In genomic region chr16:67245189-67245585, GRCh38 we compare ENCODE assay signal across 8 cellular contexts. TPM values are rescaled to one million over a fixed set of nuclear protein-coding genes. Genes with fewer than 3 reads are reported as not detected.
DNase-seq lines count a peak whose midpoint lies in the region; ATAC-seq, FAIRE-seq and TF ChIP-seq lines count a peak whose summit lies in the region.

No MANE protein-coding gene starts in this region.

- no peaks in the 10 kb centered on the region for H3K27me3 Mint-ChIP-seq in activated naive CD4-positive, alpha-beta T cell treated with anti-CD3 and anti-CD28 coated beads, Interleukin-2, amount 50 U/mL, for 24 hours

- CTCF ChIA-PET in GM12878 (lab: Yijun Ruan, JAX), result interaction anchor here (0.8 to 4.9 kb wide), 8 partner anchors 15 to 293 kb away, joined by 3 to 29 read pairs (median 6); partner anchors contain the start of genes FBXL8, NOL3, TMEM208 and TRADD

- no peaks in the 10 kb centered on the region; a peak in 1 of 4 replicates for H3K36me3 ChIP-seq in GM12878 (ENCODE audit: control insufficient read depth in 2 of 2, insufficient read depth in 2 of 2, low read length in 1 of 2)
- no peaks in the 10 kb centered on the region for H3K36me3 ChIP-seq in lung (ENCODE audit: control insufficient read depth in 2 of 2, insufficient read depth in 2 of 2, low read length in 2 of 2)
- H3K36me3 ChIP-seq in upper lobe of right lung, result no peaks in the 10 kb centered on the region

- H3K27me3 ChIP-seq in GM12878 (replicated peaks in 1 of 2; ENCODE audit: control insufficient read depth in 2 of 2, insufficient read depth in 2 of 2, low read length in 1 of 2) (no peaks in the 10 kb centered on the region; a peak in 1 of 4 replicates), lung (ENCODE audit: control insufficient read depth, insufficient read depth) (no peaks in the 10 kb centered on the region), upper lobe of right lung (no peaks in the 10 kb centered on the region)

- in situ Hi-C loops in GM12878 (cut with MboI), result no loop called here

- TF ChIP-seq POLR2A in GM12878 (IDR thresholded peaks at IDR 0.05; ENCODE audit: low read depth, low read length), result no peak

- no peaks in the 10 kb centered on the region for H3K9me3 Mint-ChIP-seq in activated naive CD4-positive, alpha-beta T cell treated with anti-CD3 and anti-CD28 coated beads, Interleukin-2, amount 50 U/mL, for 24 hours

- SMC1A ChIA-PET in GM12878 (lab: Charles Lee; ENCODE audit: uncharacterized antibody, unreplicated experiment), result interaction anchor here (1.1 to 2.1 kb wide), 4 partner anchors 18 to 74 kb away, joined by 3 to 17 read pairs (median 8); partner anchors contain the start of genes E2F4, NOL3 and TMEM208

- H3K9me3 ChIP-seq in GM12878 (replicated peaks; ENCODE audit: control insufficient read depth, insufficient read depth, low read length), result no peaks in the 10 kb centered on the region
- no peaks in the 10 kb centered on the region for H3K9me3 ChIP-seq in lung (ENCODE audit: control insufficient read depth in 2 of 2, insufficient read depth in 1 of 2, low read length in 1 of 2)
- H3K9me3 ChIP-seq in upper lobe of right lung, result no peaks in the 10 kb centered on the region

- H3K27ac ChIP-seq in GM12878 (ENCODE audit: control insufficient read depth, insufficient read depth), result peak overlapping the region; percentile 98
- peak overlapping the region; percentile 96 to 98 for H3K27ac ChIP-seq in lung (ENCODE audit: low read depth in 1 of 2, low read length in 1 of 2)
- H3K27ac ChIP-seq in upper lobe of right lung, result peak overlapping the region; percentile 83

- peak overlapping the region; percentile 99 for H3K4me2 ChIP-seq in GM12878 (ENCODE audit: control insufficient read depth, insufficient read depth)

- TF ChIP-seq EP300 in GM12878 (IDR thresholded peaks at IDR 0.05; ENCODE audit: borderline replicate concordance in 1 of 2, control insufficient read depth in 1 of 2, low read depth in 2 of 2, low read length in 2 of 2), result no peak

- no peaks in the 10 kb centered on the region for H3K36me3 Mint-ChIP-seq in activated naive CD4-positive, alpha-beta T cell treated with anti-CD3 and anti-CD28 coated beads, Interleukin-2, amount 50 U/mL, for 24 hours

- TF ChIP-seq RAD21 in GM12878 (IDR thresholded peaks at IDR 0.05; ENCODE audit: insufficient read depth, low read depth, low read length), result no peak

- TF ChIP-seq CTCF in GM12878 (IDR thresholded peaks at IDR 0.05 in 2 of 3, conservative IDR thresholded peaks at IDR 0.05 in 1 of 3; ENCODE audit: control insufficient read depth in 2 of 3, extremely low read depth in 1 of 3, insufficient read depth in 1 of 3, low read depth in 3 of 3, low read length in 3 of 3), result no peak
- no peak for TF ChIP-seq CTCF in lung (IDR thresholded peaks at IDR 0.05; ENCODE audit: control extremely low read depth, extremely low read depth)
- no peak for TF ChIP-seq CTCF in upper lobe of right lung (IDR thresholded peaks at IDR 0.05)

- H3K27ac Mint-ChIP-seq in activated naive CD4-positive, alpha-beta T cell treated with anti-CD3 and anti-CD28 coated beads, Interleukin-2, amount 50 U/mL, for 24 hours, result no peak overlapping the region

- peaks cover 39% of the 10 kb centered on the region for H3K4me1 ChIP-seq in GM12878 (ENCODE audit: control insufficient read depth, insufficient read depth, low read length)
- peaks cover 15 to 47% of the 10 kb centered on the region in 2 donors for H3K4me1 ChIP-seq in lung (ENCODE audit: control insufficient read depth in 2 of 2, insufficient read depth in 2 of 2, low read length in 2 of 2)
- peaks cover 67% of the 10 kb centered on the region for H3K4me1 ChIP-seq in upper lobe of right lung

- ATAC-seq in GM12878 (no peak), lung (ENCODE audit: insufficient read depth, low FRiP score) (no peak), upper lobe of right lung (no peak), GM19455 (IDR thresholded peaks at IDR 0.05; ENCODE audit: unreplicated experiment) (no peak)

- H2AFZ ChIP-seq in GM12878 (ENCODE audit: control insufficient read depth, low read depth, low read length), result no peak overlapping the region

- no peaks in the 10 kb centered on the region for H4K20me1 ChIP-seq in GM12878 (ENCODE audit: control insufficient read depth, insufficient read depth)

- peaks cover 39% of the 10 kb centered on the region for H3K79me2 ChIP-seq in GM12878 (ENCODE audit: control insufficient read depth, insufficient read depth, low read length)

- POLR2A ChIA-PET in GM12878 (lab: Charles Lee), result interaction anchor here (0.7 to 8.0 kb wide), 6 partner anchors 19 to 316 kb away, joined by 3 to 100 read pairs (median 4); partner anchors contain the start of genes FBXL8, TMEM208 and TRADD

- FAIRE-seq in GM12878 (lab: Jason Lieb, UNC), result no peak

- RAD21 ChIA-PET in GM12878 (lab: Charles Lee; ENCODE audit: unreplicated experiment), result interaction anchor here (1.0 to 4.6 kb wide), 4 partner anchors 18 to 236 kb away, joined by 3 to 35 read pairs (median 5); partner anchors contain the start of genes ATP6V0D1, PLEKHG4 and TMEM208

- no peak for DNase-seq in activated naive CD4-positive, alpha-beta T cell (lab: John Stamatoyannopoulos, UW)
- DNase-seq in GM12878 (ENCODE audit: low read depth, low spot score) (no peak), lung (ENCODE audit: low spot score) (no peak), upper lobe of right lung (no peak), NCI-H1436 treated with DMSO at 0.1 percent for 48 hours (lab: John Stamatoyannopoulos, UW) (no peak), inferior parietal cortex (ENCODE audit: extremely low spot score) (no peak)

- peak overlapping the region; percentile 97 for H3K4me3 ChIP-seq in GM12878
- H3K4me3 ChIP-seq in lung, result no peak overlapping the region
- H3K4me3 ChIP-seq in upper lobe of right lung, result peak overlapping the region; percentile 70

- no TSS peak for BruUV-seq in GM12878 (replicated peaks; lab: Mats Ljungman, UMichigan)

- intact Hi-C loops in GM12878 (cut with micrococcal nuclease; ENCODE audit: unreplicated experiment) (no loop called here), upper lobe of right lung (cut with DNase I) (no loop called here)

- peaks cover 57% of the 10 kb centered on the region for H3K4me1 Mint-ChIP-seq in activated naive CD4-positive, alpha-beta T cell treated with anti-CD3 and anti-CD28 coated beads, Interleukin-2, amount 50 U/mL, for 24 hours

- 3% methylated on average over 4 of the region's 4 CpGs for WGBS in GM12878 (ENCODE audit: insufficient coverage, insufficient replicate concordance, low lambda C conversion rate, missing lambda C conversion rate)
- WGBS in lung, 2 donors, result 44 to 50% methylated on average over 4 of the region's 4 CpGs

- H3K4me3 Mint-ChIP-seq in activated naive CD4-positive, alpha-beta T cell treated with anti-CD3 and anti-CD28 coated beads, Interleukin-2, amount 50 U/mL, for 24 hours, result peak overlapping the region; percentile 86

- peak overlapping the region; percentile 82 for H3K9ac ChIP-seq in GM12878 (ENCODE audit: control insufficient read depth, insufficient read depth, low read length)

RNA-seq across cellular contexts. Expression of gene FHOD1, which starts 2.1 kb away (rescaled TPM):
- total RNA-seq in GM12878 (2013; cell fraction: nucleolus; rRNA removed), result 48.1 and 49.7 TPM in 2 replicates
- total RNA-seq in GM12878 (2014; rRNA removed), result 26.0 and 31.7 TPM in 2 replicates
- 8.9 and 10.6 TPM in 2 replicates for total RNA-seq in GM12878 (2014; rRNA removed; fragmentation: Illumina TruSeq; extraction: Trizol)
- total RNA-seq in GM12878 (2021), result 65.6 and 65.7 TPM in 2 replicates
- 18.0 TPM for polyA plus RNA-seq in GM12878 (2011; ENCODE audit: low read depth)
- polyA plus RNA-seq in GM12878 (2011; rRNA removed), result 11.7 and 20.9 TPM in 2 replicates
- 21.3 and 24.3 TPM in 2 replicates for polyA plus RNA-seq in GM12878 (2011; cell fraction: cytosol; rRNA removed)
- polyA plus RNA-seq in GM12878 (2011; cell fraction: nucleus; rRNA removed), result 229 and 274 TPM in 2 replicates
- 28.8 and 33.4 TPM in 2 replicates for polyA plus RNA-seq in GM12878 (2012)
- polyA plus RNA-seq in GM12878 (2014; fragmentation: Illumina TruSeq; extraction: Trizol), result 10.0 and 18.5 TPM in 2 replicates
- 10 to 100 TPM in 1 of 2 experiments, 1 to 10 TPM in 1; 9.0 to 17.7 TPM for polyA plus RNA-seq in GM12878 (2014; fragmentation: Nextera tagmentation; extraction: Ambion mirVana)
- 35.6 and 45.2 TPM in 2 replicates for polyA plus RNA-seq in GM12878 (2014; rRNA removed)
- 10 to 100 TPM; 13.6 to 14.4 TPM for polyA plus RNA-seq in GM12878 (2016; fragmentation: Nextera tagmentation; extraction: Ambion mirVana)
- 17.7 and 20.1 TPM in 2 replicates for polyA minus RNA-seq in GM12878 (2011; rRNA and poly(A)+ RNA removed)
- polyA minus RNA-seq in GM12878 (2011; cell fraction: cytosol; rRNA and poly(A)+ RNA removed), result 13.9 and 23.9 TPM in 2 replicates
- polyA minus RNA-seq in GM12878 (2011; cell fraction: nucleus; rRNA and poly(A)+ RNA removed), result 22.0 and 39.2 TPM in 2 replicates
- 100 to 1,000 TPM in 1 of 2 donors, 10 to 100 TPM in 1; 51.3 to 129 TPM for total RNA-seq in lung
- 10 to 100 TPM; 64.1 to 67.0 TPM for polyA plus RNA-seq in lung
- total RNA-seq in upper lobe of right lung, result 94.9 TPM

RNA-seq across cellular contexts. Expression of gene SLC9A5, which starts 3.6 kb away (rescaled TPM):
- total RNA-seq in GM12878 (2013; cell fraction: nucleolus; rRNA removed), result 4.8 and 5.2 TPM in 2 replicates
- total RNA-seq in GM12878 (2014; rRNA removed) (1.3 and 2.0 TPM in 2 replicates), GM12878 (2014; rRNA removed; fragmentation: Illumina TruSeq; extraction: Trizol) (0.85 and 1.1 TPM in 2 replicates), GM12878 (2021) (2.4 and 3.2 TPM in 2 replicates), lung (1 to 10 TPM; 4.2 to 5.9 TPM), upper lobe of right lung (2.4 TPM)
- polyA plus RNA-seq in GM12878 (2011; ENCODE audit: low read depth), result 0.75 TPM
- polyA plus RNA-seq in GM12878 (2011; rRNA removed) (4.8 and 5.7 TPM in 2 replicates), GM12878 (2014; fragmentation: Illumina TruSeq; extraction: Trizol) (1.1 and 1.5 TPM in 2 replicates), GM12878 (2014; fragmentation: Nextera tagmentation; extraction: Ambion mirVana) (under 1 TPM; 0.26 to 0.27 TPM), GM12878 (2014; rRNA removed) (2.3 and 2.7 TPM in 2 replicates), GM12878 (2016; fragmentation: Nextera tagmentation; extraction: Ambion mirVana) (1 to 10 TPM; 1.4 to 1.5 TPM), lung (1 to 10 TPM; 1.2 to 2.4 TPM)
- 6.0 and 7.4 TPM in 2 replicates for polyA plus RNA-seq in GM12878 (2011; cell fraction: cytosol; rRNA removed)
- polyA plus RNA-seq in GM12878 (2011; cell fraction: nucleus; rRNA removed), result 41.4 and 46.4 TPM in 2 replicates
- polyA plus RNA-seq in GM12878 (2012), result 1.8 and 1.9 TPM in 2 replicates
- polyA minus RNA-seq in GM12878 (2011; rRNA and poly(A)+ RNA removed), result 3.9 and 7.1 TPM in 2 replicates
- 0.67 and 1.6 TPM in 2 replicates for polyA minus RNA-seq in GM12878 (2011; cell fraction: cytosol; rRNA and poly(A)+ RNA removed)
- polyA minus RNA-seq in GM12878 (2011; cell fraction: nucleus; rRNA and poly(A)+ RNA removed), result 10.3 and 10.4 TPM in 2 replicates

RNA-seq across cellular contexts. Expression of gene TMEM208, which starts 18.3 kb away (rescaled TPM):
- 22.6 and 25.6 TPM in 2 replicates for total RNA-seq in GM12878 (2013; cell fraction: nucleolus; rRNA removed)
- total RNA-seq in GM12878 (2014; rRNA removed) (37.9 and 48.4 TPM in 2 replicates), GM12878 (2014; rRNA removed; fragmentation: Illumina TruSeq; extraction: Trizol) (34.1 and 35.0 TPM in 2 replicates), GM12878 (2021) (45.9 and 46.8 TPM in 2 replicates), lung (10 to 100 TPM; 22.1 to 59.0 TPM), upper lobe of right lung (39.3 TPM)
- polyA plus RNA-seq in GM12878 (2011; ENCODE audit: low read depth), result 30.4 TPM
- polyA plus RNA-seq in GM12878 (2011; rRNA removed) (27.8 and 39.4 TPM in 2 replicates), GM12878 (2014; fragmentation: Illumina TruSeq; extraction: Trizol) (25.1 and 42.6 TPM in 2 replicates), GM12878 (2014; fragmentation: Nextera tagmentation; extraction: Ambion mirVana) (100 to 1,000 TPM; 169 to 244 TPM), GM12878 (2014; rRNA removed) (51.1 and 59.8 TPM in 2 replicates), GM12878 (2016; fragmentation: Nextera tagmentation; extraction: Ambion mirVana) (100 to 1,000 TPM; 128 to 143 TPM), lung (100 to 1,000 TPM; 128 to 196 TPM)
- polyA plus RNA-seq in GM12878 (2011; cell fraction: cytosol; rRNA removed), result 57.1 and 59.1 TPM in 2 replicates
- polyA plus RNA-seq in GM12878 (2011; cell fraction: nucleus; rRNA removed), result 37.1 and 38.2 TPM in 2 replicates
- 48.9 and 50.2 TPM in 2 replicates for polyA plus RNA-seq in GM12878 (2012)
- polyA minus RNA-seq in GM12878 (2011; rRNA and poly(A)+ RNA removed), result 26.0 and 46.0 TPM in 2 replicates
- 6.2 and 8.0 TPM in 2 replicates for polyA minus RNA-seq in GM12878 (2011; cell fraction: cytosol; rRNA and poly(A)+ RNA removed)
- 17.3 and 30.6 TPM in 2 replicates for polyA minus RNA-seq in GM12878 (2011; cell fraction: nucleus; rRNA and poly(A)+ RNA removed)

RNA-seq across cellular contexts. Expression of gene PLEKHG4, which starts 34.1 kb away (rescaled TPM):
- total RNA-seq in GM12878 (2013; cell fraction: nucleolus; rRNA removed), result 2.0 and 3.3 TPM in 2 replicates
- total RNA-seq in GM12878 (2014; rRNA removed) (0.93 and 2.6 TPM in 2 replicates), GM12878 (2014; rRNA removed; fragmentation: Illumina TruSeq; extraction: Trizol) (0.69 and 0.98 TPM in 2 replicates), GM12878 (2021) (1.0 and 3.1 TPM in 2 replicates), lung (10 to 100 TPM; 14.6 to 26.9 TPM), upper lobe of right lung (16.2 TPM)
- polyA plus RNA-seq in GM12878 (2011; ENCODE audit: low read depth), result 0.24 TPM
- polyA plus RNA-seq in GM12878 (2011; rRNA removed) (0.59 and 1.4 TPM in 2 replicates), GM12878 (2014; fragmentation: Illumina TruSeq; extraction: Trizol) (0.54 TPM in 1 of 2 replicates, not detected in the other), GM12878 (2014; fragmentation: Nextera tagmentation; extraction: Ambion mirVana) (under 1 TPM; 0.14 to 0.24 TPM), GM12878 (2014; rRNA removed) (1.7 and 1.8 TPM in 2 replicates), GM12878 (2016; fragmentation: Nextera tagmentation; extraction: Ambion mirVana) (1 to 10 TPM in 1 of 2 experiments, under 1 TPM in 1; 0.64 to 1.1 TPM), lung (10 to 100 TPM in 1 of 2 donors, 1 to 10 TPM in 1; 9.0 to 19.5 TPM)
- 2.4 and 3.0 TPM in 2 replicates for polyA plus RNA-seq in GM12878 (2011; cell fraction: cytosol; rRNA removed)
- 15.8 and 16.0 TPM in 2 replicates for polyA plus RNA-seq in GM12878 (2011; cell fraction: nucleus; rRNA removed)
- polyA plus RNA-seq in GM12878 (2012), result 0.39 and 0.42 TPM in 2 replicates
- 0.88 and 1.8 TPM in 2 replicates for polyA minus RNA-seq in GM12878 (2011; rRNA and poly(A)+ RNA removed)
- 2.1 and 5.0 TPM in 2 replicates for polyA minus RNA-seq in GM12878 (2011; cell fraction: cytosol; rRNA and poly(A)+ RNA removed)
- polyA minus RNA-seq in GM12878 (2011; cell fraction: nucleus; rRNA and poly(A)+ RNA removed), result 3.3 and 4.5 TPM in 2 replicates

RNA-seq across cellular contexts. Expression of gene ELMO3, which starts 46.3 kb away (rescaled TPM):
- 7.4 and 7.7 TPM in 2 replicates for total RNA-seq in GM12878 (2013; cell fraction: nucleolus; rRNA removed)
- 2.9 and 3.3 TPM in 2 replicates for total RNA-seq in GM12878 (2014; rRNA removed)
- total RNA-seq in GM12878 (2014; rRNA removed; fragmentation: Illumina TruSeq; extraction: Trizol), result 0.83 and 0.85 TPM in 2 replicates
- total RNA-seq in GM12878 (2021), result 4.7 TPM in 2 replicates
- polyA plus RNA-seq in GM12878 (2011; ENCODE audit: low read depth), result 0.55 TPM
- 1.4 and 2.3 TPM in 2 replicates for polyA plus RNA-seq in GM12878 (2011; rRNA removed)
- polyA plus RNA-seq in GM12878 (2011; cell fraction: cytosol; rRNA removed), result 2.3 and 4.2 TPM in 2 replicates
- polyA plus RNA-seq in GM12878 (2011; cell fraction: nucleus; rRNA removed), result 33.6 and 41.6 TPM in 2 replicates
- 2.2 and 2.3 TPM in 2 replicates for polyA plus RNA-seq in GM12878 (2012)
- 0.08 and 0.46 TPM in 2 replicates for polyA plus RNA-seq in GM12878 (2014; fragmentation: Illumina TruSeq; extraction: Trizol)
- under 1 TPM in 1 of 2 experiments, not detected in 1; 0.05 TPM for polyA plus RNA-seq in GM12878 (2014; fragmentation: Nextera tagmentation; extraction: Ambion mirVana)
- polyA plus RNA-seq in GM12878 (2014; rRNA removed), result 4.2 and 4.6 TPM in 2 replicates
- under 1 TPM; 0.64 to 0.96 TPM for polyA plus RNA-seq in GM12878 (2016; fragmentation: Nextera tagmentation; extraction: Ambion mirVana)
- polyA minus RNA-seq in GM12878 (2011; rRNA and poly(A)+ RNA removed), result 0.44 and 1.9 TPM in 2 replicates
- polyA minus RNA-seq in GM12878 (2011; cell fraction: cytosol; rRNA and poly(A)+ RNA removed), result 0.80 TPM in 1 of 2 replicates, not detected in the other
- polyA minus RNA-seq in GM12878 (2011; cell fraction: nucleus; rRNA and poly(A)+ RNA removed), result 4.0 and 7.6 TPM in 2 replicates
- total RNA-seq in lung, result 10 to 100 TPM in 1 of 2 donors, 1 to 10 TPM in 1; 6.5 to 22.5 TPM
- 10 to 100 TPM; 13.3 to 17.7 TPM for polyA plus RNA-seq in lung
- total RNA-seq in upper lobe of right lung, result 17.5 TPM
